8 cellular contexts compared by ENCODE assay signal in genomic region chr6:73523434-73524123, GRCh38.
DNase-seq lines count a peak whose midpoint lies in the region; TF ChIP-seq lines count a peak whose summit lies in the region.

No MANE protein-coding gene starts in this region.

- H3K4me1 ChIP-seq in effector memory CD4-positive, alpha-beta T cell (ENCODE audit: control insufficient read depth, insufficient read depth, low read length, poor library complexity, severe bottlenecking): peaks cover 16% of the 10 kb centered on the region

- H3K36me3 ChIP-seq in effector memory CD4-positive, alpha-beta T cell (ENCODE audit: control insufficient read depth, insufficient read depth, low read length): peaks cover 17% of the 10 kb centered on the region

- H3K27ac ChIP-seq in effector memory CD4-positive, alpha-beta T cell (ENCODE audit: insufficient read depth, low read length, poor library complexity, severe bottlenecking): peak overlapping the region; percentile 98

- TF ChIP-seq POLR2A in GM10847 (IDR thresholded peaks at IDR 0.05; ENCODE audit: extremely low read depth, insufficient read length): peak; percentile 82

- POLR2A ChIA-PET in HEK293T (lab: Yijun Ruan, JAX): interaction anchor here (1.0 to 2.1 kb wide), 11 partner anchors 8 to 129 kb away, joined by 3 to 15 read pairs (median 4); no protein-coding TSS in a partner anchor

- DNase-seq in HEK293T (ENCODE audit: extremely low spot score) (peak; percentile 57), NAMALWA (ENCODE audit: low spot score) (peak; percentile 90), midbrain (lab: John Stamatoyannopoulos, UW) (peak; percentile 28), epidermal melanocyte (ENCODE audit: insufficient read length, low spot score) (no peak)
- peak; percentile 73 for DNase-seq in activated CD4-positive, alpha-beta T cell treated with anti-CD3 and anti-CD28 coated beads, Interleukin-2, amount 50 U/mL, for 1 hour
- peak; percentile 68 to 71 (median 68) for DNase-seq in effector memory CD4-positive, alpha-beta T cell
- DNase-seq in stimulated activated CD8-positive, alpha-beta memory T cell treated with anti-CD3 and anti-CD28 coated beads, Interleukin-4, amount 100 ng/mL, for 24 hours (ENCODE audit: low read depth): peak; percentile 70

- H3K9me3 ChIP-seq in effector memory CD4-positive, alpha-beta T cell (ENCODE audit: control insufficient read depth, low read length): no peaks in the 10 kb centered on the region

- CTCF ChIA-PET in HEK293T (lab: Yijun Ruan, JAX): interaction anchor here (0.9 to 1.0 kb wide), 2 partner anchors 25 to 48 kb away, joined by 3 to 5 read pairs; no protein-coding TSS in a partner anchor

- H3K27me3 ChIP-seq in effector memory CD4-positive, alpha-beta T cell (replicated peaks; ENCODE audit: control insufficient read depth, insufficient read depth, low read length, poor library complexity, severe bottlenecking): no peaks in the 10 kb centered on the region

- H3K4me3 ChIP-seq in effector memory CD4-positive, alpha-beta T cell (ENCODE audit: insufficient read depth, low read depth, low read length, poor library complexity, severe bottlenecking): peak overlapping the region; percentile 87

TF ChIP-seq in HEK293T, 16 proteins besides CTCF, POLR2A, EP300 and RAD21:
- TF ChIP-seq ZNF384 (IDR thresholded peaks at IDR 0.05): no peak
- TF ChIP-seq L3MBTL2 (conservative IDR thresholded peaks at IDR 0.05): peak; percentile 69
- TF ChIP-seq, protein P1, sequence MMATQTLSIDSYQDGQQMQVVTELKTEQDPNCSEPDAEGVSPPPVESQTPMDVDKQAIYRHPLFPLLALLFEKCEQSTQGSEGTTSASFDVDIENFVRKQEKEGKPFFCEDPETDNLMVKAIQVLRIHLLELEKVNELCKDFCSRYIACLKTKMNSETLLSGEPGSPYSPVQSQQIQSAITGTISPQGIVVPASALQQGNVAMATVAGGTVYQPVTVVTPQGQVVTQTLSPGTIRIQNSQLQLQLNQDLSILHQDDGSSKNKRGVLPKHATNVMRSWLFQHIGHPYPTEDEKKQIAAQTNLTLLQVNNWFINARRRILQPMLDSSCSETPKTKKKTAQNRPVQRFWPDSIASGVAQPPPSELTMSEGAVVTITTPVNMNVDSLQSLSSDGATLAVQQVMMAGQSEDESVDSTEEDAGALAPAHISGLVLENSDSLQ (IDR thresholded peaks at IDR 0.05): 0 out of 2 replicates have a peak, but pooled peaks have one; percentile 1
- peak; percentile 55; the same call in 1 of the 2 replicates for TF ChIP-seq ELF4 (IDR thresholded peaks at IDR 0.05)
TF ChIP-seq in HEK293T: peak in this region for 3.
